8 cellular contexts compared by ENCODE assay signal in the genomic region with DNA sequence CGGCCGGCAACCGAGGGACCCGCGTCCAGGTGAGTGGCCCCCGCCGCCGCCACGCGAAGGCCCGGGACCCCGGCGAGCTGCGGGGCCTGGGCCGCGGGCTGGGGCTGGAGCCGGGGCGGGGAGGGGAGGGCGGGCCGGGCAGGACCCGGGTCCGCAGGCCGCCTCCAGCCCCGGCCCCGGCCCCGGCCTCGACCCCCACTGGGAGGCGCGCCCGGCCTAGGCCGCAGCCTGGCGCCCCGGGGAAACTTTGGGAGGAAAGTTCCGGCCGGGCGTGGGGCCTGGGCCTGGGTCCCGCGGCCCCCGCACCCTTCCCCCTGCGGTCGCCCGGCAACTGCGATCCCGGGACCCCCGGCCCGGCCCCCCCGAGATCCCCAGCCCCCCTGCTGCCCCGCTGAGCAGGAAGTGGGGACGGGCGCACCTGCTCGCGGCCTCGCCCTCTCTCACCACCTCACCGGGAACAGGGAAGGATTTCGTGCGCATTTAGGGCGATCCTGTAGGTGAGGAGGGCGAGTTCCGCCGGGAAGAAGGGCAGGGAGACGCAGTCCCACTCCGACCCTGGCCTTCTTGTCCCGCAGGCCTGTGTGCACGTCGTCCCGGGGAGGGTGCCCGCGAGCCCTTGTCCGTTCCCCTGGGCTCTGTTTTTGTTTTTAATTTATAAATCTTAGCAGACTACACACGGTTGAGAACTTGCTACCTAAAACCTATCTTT. TPM values are rescaled to one million over a fixed set of nuclear protein-coding genes. Genes with fewer than 3 reads are reported as not detected.
DNase-seq lines count a peak whose midpoint lies in the region; ATAC-seq and TF ChIP-seq lines count a peak whose summit lies in the region.

No MANE protein-coding gene starts in this region.

- ATAC-seq in HG02763 (IDR thresholded peaks at IDR 0.05; ENCODE audit: unreplicated experiment) = peak; percentile 4
- ATAC-seq in Panc1 = peak; percentile 30

- H3K27ac ChIP-seq in Panc1 (ENCODE audit: low read length) = peak overlapping the region; percentile 86
- H3K27ac ChIP-seq in epithelial cell of prostate = peak overlapping the region; percentile 86

- H3K27me3 ChIP-seq in Panc1 (ENCODE audit: control insufficient read depth, insufficient read depth, low read length) (no peaks in the 10 kb centered on the region), neuron (ENCODE audit: insufficient read depth, low read length) (no peaks in the 10 kb centered on the region)

- no peak overlapping the region for H2AFZ ChIP-seq in neuron (ENCODE audit: low read depth, low read length)

- H3K4me3 ChIP-seq in Panc1 (ENCODE audit: low read depth in 2 of 2, low read length in 2 of 2) = peak overlapping the region; percentile 73 to 79
- peak overlapping the region; percentile 85 for H3K4me3 ChIP-seq in neuron (ENCODE audit: low read length)

- BruUV-seq in Panc1 (replicated peaks; lab: Mats Ljungman, UMichigan) = no TSS peak

- intact Hi-C loops in Panc1 (cut with micrococcal nuclease; ENCODE audit: unreplicated experiment) = no loop called here

- DNase-seq in NCI-H2171 treated with DMSO at 0.1 percent for 48 hours (lab: John Stamatoyannopoulos, UW) = peak; percentile 28
- DNase-seq in NCI-H2171 (lab: John Stamatoyannopoulos, UW) = no peak
- DNase-seq in Panc1 (ENCODE audit: low read depth, low spot score) = no peak
- DNase-seq in epithelial cell of prostate (ENCODE audit: low read depth, low spot score) = no peak
- DNase-seq in midbrain (lab: John Stamatoyannopoulos, UW) = no peak
- no peak for DNase-seq in NOMO-1 (lab: John Stamatoyannopoulos, UW; ENCODE audit: unreplicated experiment in 2 of 2)

- no peak for TF ChIP-seq CTCF in Panc1 (IDR thresholded peaks at IDR 0.05)

- POLR2A ChIA-PET in Panc1 (lab: Charles Lee) = interaction anchor here (0.5 kb wide), 1 partner anchor 51 kb away, joined by 3 read pairs; no protein-coding TSS in a partner anchor

- 0 out of 2 replicates have a peak, but pooled peaks cover 3% of the 10 kb centered on the region for H3K4me1 ChIP-seq in Panc1 (ENCODE audit: control insufficient read depth, insufficient read depth, low read length)
- H3K4me1 ChIP-seq in neuron (ENCODE audit: insufficient read depth, low read length) = peaks cover 46% of the 10 kb centered on the region

- CTCF ChIA-PET in Panc1 (lab: Charles Lee) = no interaction called here

- in situ Hi-C loops in Panc1 (cut with HindIII; ENCODE audit: low pct_unique_long_range_greater_than_20kb, low sequenced_read_pairs) = no loop called here

- H3K36me3 ChIP-seq in Panc1 (ENCODE audit: control insufficient read depth, insufficient read depth, low read length) (peaks cover 4% of the 10 kb centered on the region; the same call in 1 of the 2 replicates), neuron (ENCODE audit: insufficient read depth, low read length) (peaks cover 11% of the 10 kb centered on the region)

- no peaks in the 10 kb centered on the region for H3K9me3 ChIP-seq in Panc1 (ENCODE audit: control insufficient read depth, insufficient read depth, low read depth, low read length)
- H3K9me3 ChIP-seq in neuron (ENCODE audit: low read length) = no peaks in the 10 kb centered on the region

RNA-seq across cellular contexts. Expression of gene OSBPL2, which starts 0.4 kb away (rescaled TPM):
- total RNA-seq in Panc1 (2021; ENCODE audit: unreplicated experiment) = 41.4 TPM
- polyA plus RNA-seq in Panc1 (2012; ENCODE audit: insufficient read length) = 31.1 TPM

RNA-seq across cellular contexts. Expression of gene HRH3, which starts 18.6 kb away (rescaled TPM):
- 0.10 TPM for total RNA-seq in Panc1 (2021; ENCODE audit: unreplicated experiment)
- 0.16 TPM for polyA plus RNA-seq in Panc1 (2012; ENCODE audit: insufficient read length)

RNA-seq across cellular contexts. Expression of gene MTG2, which starts 55.9 kb away (rescaled TPM):
- 56.8 TPM for total RNA-seq in Panc1 (2021; ENCODE audit: unreplicated experiment)
- polyA plus RNA-seq in Panc1 (2012; ENCODE audit: insufficient read length) = 52.9 TPM
